Comparison of ENCODE assay signal across 33 cellular contexts in genomic region chr7:52006674-52007073, GRCh38.
DNase-seq lines count a peak whose midpoint lies in the region; ATAC-seq, FAIRE-seq and TF ChIP-seq lines count a peak whose summit lies in the region.
"Had no signal": no experiment of that assay in that cellular context is flagged by ENCODE, and none has a peak within 500 bp of the region (broad histone marks: within the 10 kb centered on the region; RNA-seq: fewer than 3 reads in every experiment).

No MANE protein-coding gene starts in this region.

- H3K79me2 ChIP-seq in HepG2 (ENCODE audit: insufficient read depth, low read length) = no peaks in the 10 kb centered on the region

- no peak for TF ChIP-seq RAD21 in HepG2 (CRISPR knock-in tag; IDR thresholded peaks at IDR 0.05)

- no peaks in the 10 kb centered on the region for H3K36me3 Mint-ChIP-seq in endodermal cell (ENCODE audit: low read depth)
- H3K36me3 Mint-ChIP-seq: CD14-positive monocyte; CD4-positive, alpha-beta memory T cell; CD4-positive, CD25-positive, alpha-beta regulatory T cell; CD8-positive, alpha-beta memory T cell; CD8-positive, alpha-beta T cell had no signal

- in situ Hi-C loops in HepG2 (cut with HindIII; ENCODE audit: extremely low pct_ligation_motif_present, low pct_unique_long_range_greater_than_20kb) = no loop called here

- 3% methylated on average over 1 of the region's 1 CpG for WGBS in HepG2 (ENCODE audit: low lambda C conversion rate)
- WGBS in right lobe of liver (ENCODE audit: insufficient coverage, low coverage, low lambda C conversion rate, missing lambda C conversion rate) = 38% methylated on average over 1 of the region's 1 CpG
- WGBS in endodermal cell (ENCODE audit: insufficient coverage in 1 of 2, insufficient read length in 1 of 2), 2 experiments = 92 to 100% methylated on average over 1 of the region's 1 CpG

- H3K9me3 Mint-ChIP-seq in endodermal cell = no peaks in the 10 kb centered on the region

- H3K4me1 Mint-ChIP-seq in endodermal cell = peaks cover 9% of the 10 kb centered on the region
- H3K4me1 Mint-ChIP-seq: B cell; CD14-positive monocyte; CD4-positive, alpha-beta memory T cell; CD4-positive, CD25-positive, alpha-beta regulatory T cell; CD8-positive, alpha-beta memory T cell had no signal

- H3K27ac ChIP-seq in HepG2 (ENCODE audit: extremely low read length, insufficient read depth, low read length) (no peak overlapping the region), right lobe of liver (no peak overlapping the region), endodermal cell (ENCODE audit: low read depth, low read length) (no peak overlapping the region)
- H3K27ac ChIP-seq: 22Rv1; A549; BLaER1; BLaER1 treated with 17β-estradiol and CSF1 and Interleukin-3, amounts not matched to agents 10 nM and 100 nM; C4-2B had no signal

- TF ChIP-seq CTCF in HepG2 (CRISPR knock-in tag; IDR thresholded peaks at IDR 0.05) (no peak), right lobe of liver (IDR thresholded peaks at IDR 0.05) (no peak), endodermal cell (conservative IDR thresholded peaks at IDR 0.05) (no peak)

- peak overlapping the region; percentile 3 for H3K27ac Mint-ChIP-seq in endodermal cell
- H3K27ac Mint-ChIP-seq: B cell; CD14-positive monocyte; CD4-positive, alpha-beta memory T cell; CD4-positive, alpha-beta T cell; CD4-positive, CD25-positive, alpha-beta regulatory T cell; CD8-positive, alpha-beta memory T cell; CD8-positive, alpha-beta T cell had no signal

- ATAC-seq in HepG2 (peak; percentile 98), right lobe of liver (no peak), HG02798 (IDR thresholded peaks at IDR 0.05; ENCODE audit: poor library complexity, unreplicated experiment) (no peak)
- ATAC-seq: A549; CD8-positive, alpha-beta T cell had no signal

- H3K4me2 ChIP-seq in HepG2 (ENCODE audit: low read depth, low read length) = peak overlapping the region; percentile 38
- H3K4me2 ChIP-seq: A549; BLaER1; BLaER1 treated with 17β-estradiol and CSF1 and Interleukin-3, amounts not matched to agents 10 nM and 100 nM had no signal

- no peak overlapping the region for H3K4me3 Mint-ChIP-seq in endodermal cell
- H3K4me3 Mint-ChIP-seq: B cell; CD14-positive monocyte; CD4-positive, alpha-beta memory T cell; CD4-positive, alpha-beta T cell; CD4-positive, CD25-positive, alpha-beta regulatory T cell; CD8-positive, alpha-beta memory T cell; CD8-positive, alpha-beta T cell had no signal

- POLR2A ChIA-PET in HepG2 (lab: Yijun Ruan, JAX) = interaction anchor here (1.1 kb wide), 1 partner anchor 11 kb away, joined by 4 read pairs; no protein-coding TSS in a partner anchor

- H3K4me3 ChIP-seq in HepG2 (replicated peaks in 1 of 3; ENCODE audit: insufficient read depth in 1 of 3, low read depth in 2 of 3, low read length in 3 of 3) (no peak overlapping the region), right lobe of liver (no peak overlapping the region), endodermal cell (ENCODE audit: low read length) (peak overlapping the region; percentile 10)
- H3K4me3 ChIP-seq: A549; BLaER1; BLaER1 treated with 17β-estradiol and CSF1 and Interleukin-3, amounts not matched to agents 10 nM and 100 nM had no signal

- DNase-seq in HepG2 (ENCODE audit: low spot score) (peak; percentile 15), right lobe of liver (no peak), endodermal cell (no peak)
- DNase-seq: 8988T; ACHN; AML-193; BE2C; C1 segment of cervical spinal cord; Caco-2; Calu3; CD4-positive, alpha-beta memory T cell; CD4-positive, alpha-beta T cell; CD4-positive, CD25-positive, alpha-beta regulatory T cell; CD8-positive, alpha-beta memory T cell; CD8-positive, alpha-beta T cell; COR-L47; DMS 273 treated with DMSO at 0.1 percent for 48 hours; DMS153; DMS53; DMS79; DMS79 treated with DMSO at 0.1 percent for 48 hours; DND-41; EL had no signal

- no peaks in the 10 kb centered on the region for H3K27me3 ChIP-seq in HepG2 (ENCODE audit: control insufficient read depth in 1 of 2, insufficient read depth in 2 of 2, low read length in 2 of 2)
- no peaks in the 10 kb centered on the region for H3K27me3 ChIP-seq in right lobe of liver
- H3K27me3 ChIP-seq in endodermal cell (ENCODE audit: control insufficient read depth, insufficient read depth, low read length, poor library complexity, severe bottlenecking) = no peaks in the 10 kb centered on the region
- H3K27me3 ChIP-seq: BE2C; BLaER1; BLaER1 treated with 17β-estradiol and CSF1 and Interleukin-3, amounts not matched to agents 10 nM and 100 nM had no signal

- H3K27me3 Mint-ChIP-seq in endodermal cell (ENCODE audit: insufficient read depth) = no peaks in the 10 kb centered on the region
- H3K27me3 Mint-ChIP-seq: B cell; CD4-positive, alpha-beta memory T cell; CD4-positive, alpha-beta T cell; CD4-positive, CD25-positive, alpha-beta regulatory T cell; CD8-positive, alpha-beta memory T cell had no signal

- BruUV-seq in HepG2 (replicated peaks; lab: Mats Ljungman, UMichigan) = no TSS peak

- H3K9ac ChIP-seq in HepG2 (ENCODE audit: insufficient read depth, low read depth, low read length) (no peak overlapping the region), endodermal cell (ENCODE audit: extremely low read depth, low read length, poor library complexity, severe bottlenecking) (no peak overlapping the region)
- H3K9ac ChIP-seq: BLaER1; BLaER1 treated with 17β-estradiol and CSF1 and Interleukin-3, amounts not matched to agents 10 nM and 100 nM had no signal

- H3K36me3 ChIP-seq in HepG2 (replicated peaks in 1 of 2; ENCODE audit: control insufficient read depth in 1 of 2, insufficient read depth in 2 of 2, low read length in 2 of 2) = no peaks in the 10 kb centered on the region
- H3K36me3 ChIP-seq in right lobe of liver = no peaks in the 10 kb centered on the region
- H3K36me3 ChIP-seq in endodermal cell (ENCODE audit: control insufficient read depth, insufficient read depth, low read length) = no peaks in the 10 kb centered on the region
- H3K36me3 ChIP-seq: BE2C; BLaER1; BLaER1 treated with 17β-estradiol and CSF1 and Interleukin-3, amounts not matched to agents 10 nM and 100 nM had no signal

- H3K4me1 ChIP-seq in HepG2 (ENCODE audit: insufficient read depth, low read length) = peaks cover 19% of the 10 kb centered on the region
- no peaks in the 10 kb centered on the region for H3K4me1 ChIP-seq in right lobe of liver
- no peaks in the 10 kb centered on the region for H3K4me1 ChIP-seq in endodermal cell (ENCODE audit: control insufficient read depth, insufficient read depth, low read length)
- H3K4me1 ChIP-seq: A549; BE2C; BLaER1; BLaER1 treated with 17β-estradiol and CSF1 and Interleukin-3, amounts not matched to agents 10 nM and 100 nM; Caco-2 had no signal

- H2AFZ ChIP-seq in HepG2 (ENCODE audit: low read length) = no peak overlapping the region

- intact Hi-C loops in HepG2 (cut with micrococcal nuclease; ENCODE audit: unreplicated experiment) (no loop called here), right lobe of liver (cut with DNase I) (no loop called here)

- CTCF ChIA-PET in HepG2 (lab: Yijun Ruan, JAX; ENCODE audit: low intra/inter-chr PET ratio, low total read pairs) = no interaction called here

- TF ChIP-seq EP300 in HepG2 (IDR thresholded peaks at IDR 0.05; ENCODE audit: low read depth in 2 of 2, low read length in 2 of 2) (peak in 1 of 2 experiments; percentile 24; a peak in 1 of 4 replicates), HepG2 (CRISPR knock-in tag; IDR thresholded peaks at IDR 0.05; ENCODE audit: borderline replicate concordance) (no peak)

- no peak for FAIRE-seq in HepG2 (lab: Jason Lieb, UNC)
- FAIRE-seq: A204.1, A549, D721Med had no signal

- no peaks in the 10 kb centered on the region for H4K20me1 ChIP-seq in HepG2 (ENCODE audit: insufficient read depth, low read length)
- H4K20me1 ChIP-seq: BLaER1; BLaER1 treated with 17β-estradiol and CSF1 and Interleukin-3, amounts not matched to agents 10 nM and 100 nM had no signal

- H3K9me3 ChIP-seq in HepG2 (ENCODE audit: low read length) (no peaks in the 10 kb centered on the region), right lobe of liver (no peaks in the 10 kb centered on the region), endodermal cell (ENCODE audit: control insufficient read depth, low read length) (no peaks in the 10 kb centered on the region)
- H3K9me3 ChIP-seq: A549; BE2C; BLaER1; BLaER1 treated with 17β-estradiol and CSF1 and Interleukin-3, amounts not matched to agents 10 nM and 100 nM; Caco-2 had no signal

- no peak for TF ChIP-seq POLR2A in HepG2 (IDR thresholded peaks at IDR 0.05; ENCODE audit: insufficient read depth in 1 of 2, low read depth in 2 of 2, low read length in 2 of 2)
- no peak for TF ChIP-seq POLR2A in right lobe of liver (IDR thresholded peaks at IDR 0.05)

TF ChIP-seq in HepG2, 621 proteins besides CTCF, POLR2A, EP300 and RAD21 (continues in another document):
- TF ChIP-seq SOX13 (IDR thresholded peaks at IDR 0.05) (no peak), SOX13 (CRISPR knock-in tag; conservative IDR thresholded peaks at IDR 0.05 in 1 of 2, IDR thresholded peaks at IDR 0.05 in 1 of 2) (peak in 1 of 2 experiments; percentile 38; a peak in 1 of 4 replicates), FOXP1 (IDR thresholded peaks at IDR 0.05) (no peak), FOXP1 (CRISPR knock-in tag; IDR thresholded peaks at IDR 0.05) (peak; percentile 75), SMAD1 (CRISPR knock-in tag; IDR thresholded peaks at IDR 0.05; ENCODE audit: borderline replicate concordance, low read depth) (no peak), SOX5 (CRISPR knock-in tag; IDR thresholded peaks at IDR 0.05; ENCODE audit: borderline replicate concordance) (peak; percentile 26; the same call in 1 of the 2 replicates), ONECUT2 (CRISPR knock-in tag; IDR thresholded peaks at IDR 0.05) (peak; percentile 70), HNF4A (CRISPR knock-in tag; IDR thresholded peaks at IDR 0.05) (peak; percentile 8; the same call in 1 of the 2 replicates), STAT5B (CRISPR knock-in tag; IDR thresholded peaks at IDR 0.05) (no peak), FOXP4 (CRISPR knock-in tag; IDR thresholded peaks at IDR 0.05) (peak; percentile 58; the same call in 1 of the 2 replicates), ASH2L (IDR thresholded peaks at IDR 0.05; ENCODE audit: insufficient read length, low read depth, low read length) (no peak), SMARCC2 (IDR thresholded peaks at IDR 0.05) (no peak)
